ENCODE assay signal across 9 cellular contexts in the genomic region with DNA sequence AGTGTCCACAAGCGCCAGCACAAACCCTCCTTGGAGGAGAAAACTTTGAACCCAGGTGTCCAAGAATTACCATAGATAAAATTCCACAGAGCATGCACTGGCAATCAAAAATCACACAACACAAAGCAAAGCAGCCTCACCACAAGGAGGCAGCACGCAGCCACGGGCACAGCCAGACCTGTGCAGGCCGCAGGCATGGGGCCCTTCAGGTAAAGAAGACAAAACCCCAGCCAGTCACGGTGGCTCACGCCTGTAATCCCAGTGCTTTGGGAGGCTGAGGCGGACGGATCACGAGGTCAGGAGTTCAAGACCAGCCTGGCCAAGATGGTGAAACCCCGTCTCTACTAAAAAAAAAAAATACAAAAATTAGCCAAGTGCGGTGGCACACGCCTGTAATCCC. TPM values are rescaled to one million over a fixed set of nuclear protein-coding genes. Genes with fewer than 3 reads are reported as not detected.
DNase-seq lines count a peak whose midpoint lies in the region; TF ChIP-seq lines count a peak whose summit lies in the region.
"Not testable (repeated sequence)": the region's sequence is repeated elsewhere in the genome, so short reads cannot be mapped to it uniquely, and the experiment has no call there.
"Had no signal": no experiment of that assay in that cellular context is flagged by ENCODE, and none has a peak within 500 bp of the region (broad histone marks: within the 10 kb centered on the region; RNA-seq: fewer than 3 reads in every experiment).

No MANE protein-coding gene starts in this region.

- H3K4me1 ChIP-seq in SJCRH30, result not testable (repeated sequence)

- H3K27ac ChIP-seq in SJCRH30, result not testable (repeated sequence)
- H3K27ac ChIP-seq in dorsolateral prefrontal cortex, result peak overlapping the region in 7 of 59 donors; percentile 0 to 88 (median 56)

- H3K9me3 ChIP-seq in SJCRH30 (replicated peaks), result not testable (repeated sequence)

- not testable (repeated sequence) for H3K36me3 ChIP-seq in SJCRH30

- H3K4me3 ChIP-seq in SJCRH30, dorsolateral prefrontal cortex: not testable (repeated sequence)

- not testable (repeated sequence) for H3K27me3 ChIP-seq in SJCRH30, dorsolateral prefrontal cortex

- intact Hi-C loops in dorsolateral prefrontal cortex (cut with DNase I), result loop anchor here (5.0 to 10.0 kb wide), 5 partner anchors 35 to 307 kb away; a partner anchor contains a TSS

- DNase-seq in AG09319 (ENCODE audit: extremely low read depth, low read depth), result not testable (repeated sequence)
- DNase-seq in GM19240 (ENCODE audit: insufficient read length, low spot score) (peak; percentile 59), NCI-H146 treated with DMSO at 0.1 percent for 48 hours (lab: John Stamatoyannopoulos, UW; ENCODE audit: unreplicated experiment) (peak; percentile 9), SJCRH30 (peak; percentile 57 to 69), dorsolateral prefrontal cortex (peak in 2 of 10 donors; percentile 44 to 47), left kidney (ENCODE audit: low read depth, low spot score) (peak; percentile 71)
- peak; percentile 73 for DNase-seq in activated CD8-positive, alpha-beta memory T cell treated with anti-CD3 and anti-CD28 coated beads, Interleukin-2, amount 50 U/mL, for 48 hours
- DNase-seq in stimulated activated CD4-positive, alpha-beta T cell treated with anti-CD3 and anti-CD28 coated beads, Interleukin-2, amount 100 ng/mL, for 4 hours (ENCODE audit: low read depth), result peak; percentile 17

- peak; percentile 58 for TF ChIP-seq CTCF in AG09319 (IDR thresholded peaks at IDR 0.05; ENCODE audit: low read depth, low read length)
- TF ChIP-seq CTCF in dorsolateral prefrontal cortex (IDR thresholded peaks at IDR 0.05 in 54 of 56, conservative IDR thresholded peaks at IDR 0.05 in 2 of 56; ENCODE audit: low read depth in 1 of 56, partially characterized antibody in 56 of 56), result peak in 41 of 56 donors; percentile 10 to 62 (median 36)

RNA-seq across cellular contexts. Expression of a gene that starts 8.0 kb away (rescaled TPM):
- not detected in 2 replicates for total RNA-seq in SJCRH30 (2014; rRNA removed; shearing (Covaris generic))
- 10 to 100 TPM in 104 of 120 experiments, 1 to 10 TPM in 16; 4.0 to 48.0 (median 20.5) TPM for total RNA-seq in dorsolateral prefrontal cortex
- total RNA-seq: CD8-positive, alpha-beta memory T cell had no signal

RNA-seq across cellular contexts. Expression of a gene that starts 36.8 kb away (rescaled TPM):
- 22.3 and 27.5 TPM in 2 replicates for total RNA-seq in SJCRH30 (2014; rRNA removed; shearing (Covaris generic))
- total RNA-seq in dorsolateral prefrontal cortex, result 10 to 100 TPM in 116 of 120 experiments, 1 to 10 TPM in 4; 4.3 to 38.8 (median 21.8) TPM

RNA-seq across cellular contexts. Expression of a gene that starts 49.5 kb away (rescaled TPM):
- total RNA-seq in SJCRH30 (2014; rRNA removed; shearing (Covaris generic)), result 1.1 TPM in 2 replicates
- 10 to 100 TPM in 83 of 120 experiments, 1 to 10 TPM in 37; 4.3 to 57.2 (median 12.6) TPM for total RNA-seq in dorsolateral prefrontal cortex
